Comparison of ENCODE assay signal across 1 cellular context in the genomic region with DNA sequence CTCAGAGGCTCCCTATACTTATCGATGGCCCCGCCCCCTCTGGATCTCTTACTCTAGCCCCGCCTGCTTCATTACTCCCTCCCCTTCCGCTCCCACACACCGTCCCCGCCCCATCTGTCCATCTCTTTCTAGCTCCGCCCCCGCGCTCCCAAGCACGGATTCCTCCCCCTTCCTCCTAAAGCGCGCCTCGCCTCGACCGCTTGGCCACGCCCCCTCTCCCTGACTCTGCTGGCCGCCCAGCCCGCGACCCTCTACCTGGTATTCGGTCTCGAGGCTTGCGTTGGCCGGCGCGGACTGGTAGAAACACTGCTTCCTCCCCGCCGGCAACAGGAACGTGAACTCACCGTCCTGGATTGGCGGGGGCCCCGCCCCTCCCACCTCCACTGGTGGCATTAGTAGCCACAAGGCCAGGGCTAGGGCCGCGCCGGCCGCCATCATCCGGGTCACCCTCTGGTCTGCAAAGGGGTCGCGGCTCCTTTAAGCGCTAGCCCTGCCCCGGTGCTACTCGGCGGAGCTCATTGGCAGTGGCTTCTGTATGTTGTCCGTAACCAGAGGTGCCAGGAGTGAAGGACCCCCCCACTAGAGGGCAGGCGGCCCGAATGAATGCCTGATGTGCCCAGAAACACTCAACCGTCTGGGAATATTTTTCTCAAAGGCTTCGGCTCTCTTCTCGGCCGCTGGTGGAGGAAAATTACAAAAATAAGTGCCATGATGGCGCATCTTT.
TF ChIP-seq lines count a peak whose summit lies in the region.

A gene with protein sequence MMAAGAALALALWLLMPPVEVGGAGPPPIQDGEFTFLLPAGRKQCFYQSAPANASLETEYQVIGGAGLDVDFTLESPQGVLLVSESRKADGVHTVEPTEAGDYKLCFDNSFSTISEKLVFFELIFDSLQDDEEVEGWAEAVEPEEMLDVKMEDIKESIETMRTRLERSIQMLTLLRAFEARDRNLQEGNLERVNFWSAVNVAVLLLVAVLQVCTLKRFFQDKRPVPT (minus strand): TSS at position 459 of the 724 bp plus-strand sequence. CDS start 21 bp downstream, at position 438.

TF ChIP-seq in K562, 482 proteins besides CTCF, POLR2A, EP300 and RAD21 (continued from another document):
- TF ChIP-seq, protein P1, sequence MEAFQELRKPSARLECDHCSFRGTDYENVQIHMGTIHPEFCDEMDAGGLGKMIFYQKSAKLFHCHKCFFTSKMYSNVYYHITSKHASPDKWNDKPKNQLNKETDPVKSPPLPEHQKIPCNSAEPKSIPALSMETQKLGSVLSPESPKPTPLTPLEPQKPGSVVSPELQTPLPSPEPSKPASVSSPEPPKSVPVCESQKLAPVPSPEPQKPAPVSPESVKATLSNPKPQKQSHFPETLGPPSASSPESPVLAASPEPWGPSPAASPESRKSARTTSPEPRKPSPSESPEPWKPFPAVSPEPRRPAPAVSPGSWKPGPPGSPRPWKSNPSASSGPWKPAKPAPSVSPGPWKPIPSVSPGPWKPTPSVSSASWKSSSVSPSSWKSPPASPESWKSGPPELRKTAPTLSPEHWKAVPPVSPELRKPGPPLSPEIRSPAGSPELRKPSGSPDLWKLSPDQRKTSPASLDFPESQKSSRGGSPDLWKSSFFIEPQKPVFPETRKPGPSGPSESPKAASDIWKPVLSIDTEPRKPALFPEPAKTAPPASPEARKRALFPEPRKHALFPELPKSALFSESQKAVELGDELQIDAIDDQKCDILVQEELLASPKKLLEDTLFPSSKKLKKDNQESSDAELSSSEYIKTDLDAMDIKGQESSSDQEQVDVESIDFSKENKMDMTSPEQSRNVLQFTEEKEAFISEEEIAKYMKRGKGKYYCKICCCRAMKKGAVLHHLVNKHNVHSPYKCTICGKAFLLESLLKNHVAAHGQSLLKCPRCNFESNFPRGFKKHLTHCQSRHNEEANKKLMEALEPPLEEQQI (IDR thresholded peaks at IDR 0.05) = no peak
- TF ChIP-seq NBN (IDR thresholded peaks at IDR 0.05; ENCODE audit: low read depth) (peak; percentile 47), PML (IDR thresholded peaks at IDR 0.05; ENCODE audit: low read length) (peak; percentile 64), XRCC5 (IDR thresholded peaks at IDR 0.05; ENCODE audit: low read depth, low read length) (peak; percentile 86), NEUROD1 (IDR thresholded peaks at IDR 0.05; ENCODE audit: borderline replicate concordance, low read depth, low read length, partially characterized antibody) (peak; percentile 68), SUPT5H (IDR thresholded peaks at IDR 0.05) (peak; percentile 93), SIN3B (IDR thresholded peaks at IDR 0.05; ENCODE audit: low read depth) (peak; percentile 41; the same call in 1 of the 2 replicates), PRMT5 (CRISPR knock-in tag; IDR thresholded peaks at IDR 0.05) (no peak), HDGF (IDR thresholded peaks at IDR 0.05) (peak; percentile 97), STAG1 (CRISPR knock-in tag; IDR thresholded peaks at IDR 0.05; ENCODE audit: borderline replicate concordance) (no peak), KLF13 (tag; IDR thresholded peaks at IDR 0.05; ENCODE audit: borderline replicate concordance, low read depth) (peak; percentile 90), SNIP1 (IDR thresholded peaks at IDR 0.05; ENCODE audit: low read depth) (no peak), TCF7L2 (IDR thresholded peaks at IDR 0.05; ENCODE audit: low read depth, low read length) (no peak), FOS (IDR thresholded peaks at IDR 0.05; ENCODE audit: extremely low read depth, insufficient read length) (peak; percentile 1), FOXK2 (conservative IDR thresholded peaks at IDR 0.05 in 1 of 2, IDR thresholded peaks at IDR 0.05 in 1 of 2; ENCODE audit: low read depth in 2 of 2) (peak; percentile 13 to 21; a peak in 2 of 4 replicates), XRCC3 (IDR thresholded peaks at IDR 0.05) (no peak), KDM4B (IDR thresholded peaks at IDR 0.05; ENCODE audit: borderline replicate concordance in 2 of 2, low read depth in 1 of 2) (peak in 1 of 2 experiments; percentile 75; a peak in 1 of 4 replicates), ZFX (CRISPR knock-in tag; IDR thresholded peaks at IDR 0.05) (peak; percentile 93), ZKSCAN1 (IDR thresholded peaks at IDR 0.05; ENCODE audit: low read depth, low read length) (peak; percentile 12; the same call in 1 of the 2 replicates), MYNN (IDR thresholded peaks at IDR 0.05) (peak; percentile 3; the same call in 1 of the 2 replicates), MYNN (CRISPR knock-in tag; IDR thresholded peaks at IDR 0.05) (no peak)
- TF ChIP-seq, protein P2, sequence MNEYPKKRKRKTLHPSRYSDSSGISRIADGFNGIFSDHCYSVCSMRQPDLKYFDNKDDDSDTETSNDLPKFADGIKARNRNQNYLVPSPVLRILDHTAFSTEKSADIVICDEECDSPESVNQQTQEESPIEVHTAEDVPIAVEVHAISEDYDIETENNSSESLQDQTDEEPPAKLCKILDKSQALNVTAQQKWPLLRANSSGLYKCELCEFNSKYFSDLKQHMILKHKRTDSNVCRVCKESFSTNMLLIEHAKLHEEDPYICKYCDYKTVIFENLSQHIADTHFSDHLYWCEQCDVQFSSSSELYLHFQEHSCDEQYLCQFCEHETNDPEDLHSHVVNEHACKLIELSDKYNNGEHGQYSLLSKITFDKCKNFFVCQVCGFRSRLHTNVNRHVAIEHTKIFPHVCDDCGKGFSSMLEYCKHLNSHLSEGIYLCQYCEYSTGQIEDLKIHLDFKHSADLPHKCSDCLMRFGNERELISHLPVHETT (CRISPR knock-in tag; conservative IDR thresholded peaks at IDR 0.05 in 1 of 2, IDR thresholded peaks at IDR 0.05 in 1 of 2) = no peak
- TF ChIP-seq, protein P3, sequence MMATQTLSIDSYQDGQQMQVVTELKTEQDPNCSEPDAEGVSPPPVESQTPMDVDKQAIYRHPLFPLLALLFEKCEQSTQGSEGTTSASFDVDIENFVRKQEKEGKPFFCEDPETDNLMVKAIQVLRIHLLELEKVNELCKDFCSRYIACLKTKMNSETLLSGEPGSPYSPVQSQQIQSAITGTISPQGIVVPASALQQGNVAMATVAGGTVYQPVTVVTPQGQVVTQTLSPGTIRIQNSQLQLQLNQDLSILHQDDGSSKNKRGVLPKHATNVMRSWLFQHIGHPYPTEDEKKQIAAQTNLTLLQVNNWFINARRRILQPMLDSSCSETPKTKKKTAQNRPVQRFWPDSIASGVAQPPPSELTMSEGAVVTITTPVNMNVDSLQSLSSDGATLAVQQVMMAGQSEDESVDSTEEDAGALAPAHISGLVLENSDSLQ (IDR thresholded peaks at IDR 0.05) = peak; percentile 96
- TF ChIP-seq, protein P4, sequence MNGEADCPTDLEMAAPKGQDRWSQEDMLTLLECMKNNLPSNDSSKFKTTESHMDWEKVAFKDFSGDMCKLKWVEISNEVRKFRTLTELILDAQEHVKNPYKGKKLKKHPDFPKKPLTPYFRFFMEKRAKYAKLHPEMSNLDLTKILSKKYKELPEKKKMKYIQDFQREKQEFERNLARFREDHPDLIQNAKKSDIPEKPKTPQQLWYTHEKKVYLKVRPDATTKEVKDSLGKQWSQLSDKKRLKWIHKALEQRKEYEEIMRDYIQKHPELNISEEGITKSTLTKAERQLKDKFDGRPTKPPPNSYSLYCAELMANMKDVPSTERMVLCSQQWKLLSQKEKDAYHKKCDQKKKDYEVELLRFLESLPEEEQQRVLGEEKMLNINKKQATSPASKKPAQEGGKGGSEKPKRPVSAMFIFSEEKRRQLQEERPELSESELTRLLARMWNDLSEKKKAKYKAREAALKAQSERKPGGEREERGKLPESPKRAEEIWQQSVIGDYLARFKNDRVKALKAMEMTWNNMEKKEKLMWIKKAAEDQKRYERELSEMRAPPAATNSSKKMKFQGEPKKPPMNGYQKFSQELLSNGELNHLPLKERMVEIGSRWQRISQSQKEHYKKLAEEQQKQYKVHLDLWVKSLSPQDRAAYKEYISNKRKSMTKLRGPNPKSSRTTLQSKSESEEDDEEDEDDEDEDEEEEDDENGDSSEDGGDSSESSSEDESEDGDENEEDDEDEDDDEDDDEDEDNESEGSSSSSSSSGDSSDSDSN (IDR thresholded peaks at IDR 0.05; ENCODE audit: borderline replicate concordance in 1 of 2, low read depth in 2 of 2, low read length in 2 of 2) = 0 out of 4 replicates have a peak, but pooled peaks of 1 of the 2 experiments have one; percentile 55
- TF ChIP-seq, protein P5, sequence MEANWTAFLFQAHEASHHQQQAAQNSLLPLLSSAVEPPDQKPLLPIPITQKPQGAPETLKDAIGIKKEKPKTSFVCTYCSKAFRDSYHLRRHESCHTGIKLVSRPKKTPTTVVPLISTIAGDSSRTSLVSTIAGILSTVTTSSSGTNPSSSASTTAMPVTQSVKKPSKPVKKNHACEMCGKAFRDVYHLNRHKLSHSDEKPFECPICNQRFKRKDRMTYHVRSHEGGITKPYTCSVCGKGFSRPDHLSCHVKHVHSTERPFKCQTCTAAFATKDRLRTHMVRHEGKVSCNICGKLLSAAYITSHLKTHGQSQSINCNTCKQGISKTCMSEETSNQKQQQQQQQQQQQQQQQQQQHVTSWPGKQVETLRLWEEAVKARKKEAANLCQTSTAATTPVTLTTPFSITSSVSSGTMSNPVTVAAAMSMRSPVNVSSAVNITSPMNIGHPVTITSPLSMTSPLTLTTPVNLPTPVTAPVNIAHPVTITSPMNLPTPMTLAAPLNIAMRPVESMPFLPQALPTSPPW (CRISPR knock-in tag; IDR thresholded peaks at IDR 0.05) = peak; percentile 93
- TF ChIP-seq, protein P6, sequence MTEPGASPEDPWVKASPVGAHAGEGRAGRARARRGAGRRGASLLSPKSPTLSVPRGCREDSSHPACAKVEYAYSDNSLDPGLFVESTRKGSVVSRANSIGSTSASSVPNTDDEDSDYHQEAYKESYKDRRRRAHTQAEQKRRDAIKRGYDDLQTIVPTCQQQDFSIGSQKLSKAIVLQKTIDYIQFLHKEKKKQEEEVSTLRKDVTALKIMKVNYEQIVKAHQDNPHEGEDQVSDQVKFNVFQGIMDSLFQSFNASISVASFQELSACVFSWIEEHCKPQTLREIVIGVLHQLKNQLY (CRISPR knock-in tag; conservative IDR thresholded peaks at IDR 0.05) = 0 out of 4 replicates have a peak, but pooled peaks of 1 of the 2 experiments have one; percentile 33
- TF ChIP-seq, protein P7, sequence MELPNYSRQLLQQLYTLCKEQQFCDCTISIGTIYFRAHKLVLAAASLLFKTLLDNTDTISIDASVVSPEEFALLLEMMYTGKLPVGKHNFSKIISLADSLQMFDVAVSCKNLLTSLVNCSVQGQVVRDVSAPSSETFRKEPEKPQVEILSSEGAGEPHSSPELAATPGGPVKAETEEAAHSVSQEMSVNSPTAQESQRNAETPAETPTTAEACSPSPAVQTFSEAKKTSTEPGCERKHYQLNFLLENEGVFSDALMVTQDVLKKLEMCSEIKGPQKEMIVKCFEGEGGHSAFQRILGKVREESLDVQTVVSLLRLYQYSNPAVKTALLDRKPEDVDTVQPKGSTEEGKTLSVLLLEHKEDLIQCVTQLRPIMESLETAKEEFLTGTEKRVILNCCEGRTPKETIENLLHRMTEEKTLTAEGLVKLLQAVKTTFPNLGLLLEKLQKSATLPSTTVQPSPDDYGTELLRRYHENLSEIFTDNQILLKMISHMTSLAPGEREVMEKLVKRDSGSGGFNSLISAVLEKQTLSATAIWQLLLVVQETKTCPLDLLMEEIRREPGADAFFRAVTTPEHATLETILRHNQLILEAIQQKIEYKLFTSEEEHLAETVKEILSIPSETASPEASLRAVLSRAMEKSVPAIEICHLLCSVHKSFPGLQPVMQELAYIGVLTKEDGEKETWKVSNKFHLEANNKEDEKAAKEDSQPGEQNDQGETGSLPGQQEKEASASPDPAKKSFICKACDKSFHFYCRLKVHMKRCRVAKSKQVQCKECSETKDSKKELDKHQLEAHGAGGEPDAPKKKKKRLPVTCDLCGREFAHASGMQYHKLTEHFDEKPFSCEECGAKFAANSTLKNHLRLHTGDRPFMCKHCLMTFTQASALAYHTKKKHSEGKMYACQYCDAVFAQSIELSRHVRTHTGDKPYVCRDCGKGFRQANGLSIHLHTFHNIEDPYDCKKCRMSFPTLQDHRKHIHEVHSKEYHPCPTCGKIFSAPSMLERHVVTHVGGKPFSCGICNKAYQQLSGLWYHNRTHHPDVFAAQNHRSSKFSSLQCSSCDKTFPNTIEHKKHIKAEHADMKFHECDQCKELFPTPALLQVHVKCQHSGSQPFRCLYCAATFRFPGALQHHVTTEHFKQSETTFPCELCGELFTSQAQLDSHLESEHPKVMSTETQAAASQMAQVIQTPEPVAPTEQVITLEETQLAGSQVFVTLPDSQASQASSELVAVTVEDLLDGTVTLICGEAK (IDR thresholded peaks at IDR 0.05) = peak; percentile 64
- TF ChIP-seq, protein P7 (CRISPR knock-in tag; IDR thresholded peaks at IDR 0.05) = no peak
TF ChIP-seq in K562: peak in this region for 91.
